8 cellular contexts compared by ENCODE assay signal in the genomic region with DNA sequence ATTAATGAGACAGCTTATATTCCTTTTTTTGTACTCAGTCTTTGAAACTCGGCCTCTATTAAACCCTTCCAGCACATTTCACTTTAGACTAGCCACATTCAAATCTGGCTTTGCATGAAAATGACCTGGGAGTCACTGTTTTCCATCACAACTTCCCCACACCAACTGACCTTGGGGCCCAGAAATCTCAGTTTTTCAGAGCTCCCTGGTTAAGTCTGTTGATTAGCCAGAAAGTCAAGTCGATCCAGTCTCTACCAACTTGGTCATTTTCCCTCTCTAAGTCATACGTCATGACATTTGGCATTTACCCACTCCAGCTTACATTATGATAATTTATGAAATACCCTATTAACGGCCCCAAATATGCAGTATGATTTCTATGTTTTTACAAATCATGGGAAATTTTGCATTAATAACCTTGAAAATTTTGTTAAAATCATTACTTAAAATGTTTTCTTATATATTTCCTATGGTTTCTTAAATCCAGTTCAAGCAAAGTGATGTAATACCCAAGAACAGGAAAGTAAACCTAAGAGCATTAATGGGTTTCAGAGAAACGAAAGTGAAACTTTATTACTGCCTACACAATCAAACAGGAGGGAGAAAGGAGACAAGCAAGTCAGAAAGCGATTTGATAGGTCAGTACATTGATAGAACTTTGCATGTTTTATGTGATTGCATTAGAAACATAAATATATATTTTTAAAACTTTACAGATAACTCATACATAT.
DNase-seq lines count a peak whose midpoint lies in the region; ATAC-seq, FAIRE-seq and TF ChIP-seq lines count a peak whose summit lies in the region.

No MANE protein-coding gene starts in this region.

- H3K4me1 Mint-ChIP-seq in activated T-cell treated with anti-CD3 and anti-CD28 coated beads, Interleukin-2, amount 50 U/mL, for 24 hours (ENCODE audit: low read depth): peaks cover 31% of the 10 kb centered on the region

- no peaks in the 10 kb centered on the region for H3K36me3 Mint-ChIP-seq in activated T-cell treated with anti-CD3 and anti-CD28 coated beads, Interleukin-2, amount 50 U/mL, for 24 hours (ENCODE audit: low read depth)

- H3K4me3 ChIP-seq in endocrine pancreas (ENCODE audit: control insufficient read depth, insufficient read depth, low read length) (peak overlapping the region; percentile 74), osteoblast (ENCODE audit: insufficient read depth, low read length) (peak overlapping the region; percentile 16)

- H3K27me3 ChIP-seq in endocrine pancreas (ENCODE audit: control insufficient read depth, insufficient read depth, low read length) (no peaks in the 10 kb centered on the region), osteoblast (ENCODE audit: insufficient read depth, low read length) (no peaks in the 10 kb centered on the region)

- no peaks in the 10 kb centered on the region for H4K20me1 ChIP-seq in osteoblast (ENCODE audit: insufficient read depth, low read length)

- H3K9ac ChIP-seq in endocrine pancreas (ENCODE audit: control insufficient read depth, insufficient read depth, low read length): peak overlapping the region; percentile 61

- no peaks in the 10 kb centered on the region for H3K27me3 Mint-ChIP-seq in activated T-cell treated with anti-CD3 and anti-CD28 coated beads, Interleukin-2, amount 50 U/mL, for 24 hours

- peak overlapping the region; percentile 72 for H3K27ac ChIP-seq in osteoblast (ENCODE audit: low read depth, low read length)

- H2AFZ ChIP-seq in osteoblast (ENCODE audit: low read length): peak overlapping the region; percentile 28

- no peaks in the 10 kb centered on the region for H3K9me3 Mint-ChIP-seq in activated T-cell treated with anti-CD3 and anti-CD28 coated beads, Interleukin-2, amount 50 U/mL, for 24 hours

- H3K4me2 ChIP-seq in osteoblast (ENCODE audit: insufficient read depth, low read length): peak overlapping the region; percentile 67

- no peak for DNase-seq in activated T-cell treated with anti-CD3 and anti-CD28 coated beads, Interleukin-2, amount 50 U/mL, for 24 hours
- no peak for DNase-seq in activated T-cell treated with anti-CD3 and anti-CD28 coated beads, Interleukin-2, amount 50 U/mL, for 48 hours
- DNase-seq in RCC 7860 (ENCODE audit: low spot score) (peak; percentile 68), osteoblast (ENCODE audit: insufficient read length, low spot score, missing footprints) (no peak)
- DNase-seq in activated effector memory CD4-positive, alpha-beta T cell treated with anti-CD3 and anti-CD28 coated beads, Interleukin-2, amount 50 U/mL, for 16 hours: no peak

- FAIRE-seq in RCC 7860 (lab: Jason Lieb, UNC): peak; percentile 92

- peak overlapping the region; percentile 80 for H3K27ac Mint-ChIP-seq in activated T-cell treated with anti-CD3 and anti-CD28 coated beads, Interleukin-2, amount 50 U/mL, for 24 hours

- H3K9me3 ChIP-seq in endocrine pancreas (ENCODE audit: control insufficient read depth, low read length) (no peaks in the 10 kb centered on the region), osteoblast (ENCODE audit: low read depth, low read length) (no peaks in the 10 kb centered on the region)

- TF ChIP-seq CTCF in osteoblast (IDR thresholded peaks at IDR 0.05; ENCODE audit: extremely low read depth, low read depth, low read length): no peak

- peaks cover 4% of the 10 kb centered on the region for H3K4me1 ChIP-seq in endocrine pancreas (ENCODE audit: control insufficient read depth, insufficient read depth, low read length)
- H3K4me1 ChIP-seq in osteoblast (ENCODE audit: insufficient read depth, low read length): peaks cover 39% of the 10 kb centered on the region

- H3K36me3 ChIP-seq in endocrine pancreas (ENCODE audit: control insufficient read depth, insufficient read depth, low read length) (no peaks in the 10 kb centered on the region), osteoblast (ENCODE audit: insufficient read depth, low read length) (no peaks in the 10 kb centered on the region)

- H3K4me3 Mint-ChIP-seq in activated T-cell treated with anti-CD3 and anti-CD28 coated beads, Interleukin-2, amount 50 U/mL, for 24 hours: no peak overlapping the region

- ATAC-seq in HG03060 (IDR thresholded peaks at IDR 0.05; ENCODE audit: low read depth, unreplicated experiment) (peak; percentile 62), HG03439 (IDR thresholded peaks at IDR 0.05; ENCODE audit: unreplicated experiment) (no peak)

- H3K79me2 ChIP-seq in osteoblast (ENCODE audit: insufficient read depth, low read length): peaks cover 58% of the 10 kb centered on the region
